In the genomic region with DNA sequence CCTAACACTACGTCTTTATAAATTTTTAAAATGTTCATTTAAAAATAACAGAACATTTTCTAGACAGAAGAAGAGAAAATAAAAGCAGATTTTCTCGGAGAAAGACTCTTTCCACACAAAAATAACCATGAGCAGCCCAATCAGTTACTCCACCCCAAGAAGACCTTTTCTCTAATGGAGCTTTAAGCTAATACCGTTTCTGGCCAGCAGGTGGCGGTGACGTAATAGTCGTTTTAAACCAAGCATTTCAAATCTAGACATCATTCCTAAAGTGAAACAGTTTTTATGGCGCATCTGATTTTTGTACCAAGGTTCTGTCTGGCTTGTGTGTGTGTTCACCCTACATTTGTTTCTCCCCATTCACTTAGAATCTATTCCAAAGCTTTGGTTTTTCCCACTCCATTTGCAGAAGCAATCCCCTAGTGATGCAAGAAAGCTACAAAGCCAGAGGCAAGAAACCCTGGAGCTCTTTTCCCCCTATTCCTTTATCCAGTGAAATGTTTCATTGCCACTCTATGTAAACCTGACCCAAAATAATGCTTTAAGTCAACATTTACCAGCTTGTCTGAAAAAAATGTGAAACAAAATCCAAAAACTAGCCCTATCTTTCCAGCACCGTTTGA, we compare ENCODE assay signal across 8 cellular contexts.
DNase-seq lines count a peak whose midpoint lies in the region; ATAC-seq, FAIRE-seq and TF ChIP-seq lines count a peak whose summit lies in the region.

No MANE protein-coding gene starts in this region.

- H3K4me3 ChIP-seq in cardiac muscle cell: no peak overlapping the region

- no peak for DNase-seq in D721Med (ENCODE audit: insufficient read length, low spot score)
- DNase-seq in M059J (ENCODE audit: low read depth): peak; percentile 65
- peak; percentile 56 for DNase-seq in SK-N-DZ (ENCODE audit: low spot score)
- DNase-seq in activated naive CD4-positive, alpha-beta T cell treated with anti-CD3 and anti-CD28 coated beads, Interleukin-2, amount 50 U/mL, for 16 hours: peak; percentile 66
- peak; percentile 78 to 81 for DNase-seq in cardiac muscle cell (ENCODE audit: low read depth in 1 of 2, low spot score in 1 of 2)
- DNase-seq in putamen (ENCODE audit: low spot score): peak; percentile 62

- ATAC-seq in GM21717 (IDR thresholded peaks at IDR 0.05; ENCODE audit: unreplicated experiment): peak; percentile 84
- no peak for ATAC-seq in GM21737 (IDR thresholded peaks at IDR 0.05; ENCODE audit: unreplicated experiment)

- no peaks in the 10 kb centered on the region for H3K9me3 ChIP-seq in cardiac muscle cell (ENCODE audit: low read depth)

- no peaks in the 10 kb centered on the region for H3K27me3 ChIP-seq in cardiac muscle cell

- no peak for FAIRE-seq in D721Med (lab: Jason Lieb, UNC)

- no peaks in the 10 kb centered on the region for H3K36me3 ChIP-seq in cardiac muscle cell

- TF ChIP-seq CTCF in D721Med (IDR thresholded peaks at IDR 0.05; ENCODE audit: insufficient read depth, missing control alignments) (peak; percentile 65), cardiac muscle cell (IDR thresholded peaks at IDR 0.05; ENCODE audit: low read depth, low read length) (peak; percentile 82)

- H3K27ac ChIP-seq in cardiac muscle cell: no peak overlapping the region

- no peaks in the 10 kb centered on the region for H3K4me1 ChIP-seq in cardiac muscle cell (ENCODE audit: low read depth)
